1 cellular context compared by ENCODE assay signal in genomic region chr6:144036064-144036873, GRCh38.
TF ChIP-seq lines count a peak whose summit lies in the region.

No MANE protein-coding gene starts in this region.

TF ChIP-seq in endothelial cell of umbilical vein, 7 proteins besides CTCF, POLR2A, EP300 and RAD21 (continued from another document):
- TF ChIP-seq FOS (IDR thresholded peaks at IDR 0.05; ENCODE audit: borderline replicate concordance, insufficient read depth, low read length) (no peak), JUN (IDR thresholded peaks at IDR 0.05; ENCODE audit: borderline replicate concordance, insufficient read depth, insufficient read length, low read depth) (no peak), MAX (IDR thresholded peaks at IDR 0.05; ENCODE audit: insufficient read depth, insufficient read length) (no peak)
